ENCODE assay signal across 25 cellular contexts in the genomic region with DNA sequence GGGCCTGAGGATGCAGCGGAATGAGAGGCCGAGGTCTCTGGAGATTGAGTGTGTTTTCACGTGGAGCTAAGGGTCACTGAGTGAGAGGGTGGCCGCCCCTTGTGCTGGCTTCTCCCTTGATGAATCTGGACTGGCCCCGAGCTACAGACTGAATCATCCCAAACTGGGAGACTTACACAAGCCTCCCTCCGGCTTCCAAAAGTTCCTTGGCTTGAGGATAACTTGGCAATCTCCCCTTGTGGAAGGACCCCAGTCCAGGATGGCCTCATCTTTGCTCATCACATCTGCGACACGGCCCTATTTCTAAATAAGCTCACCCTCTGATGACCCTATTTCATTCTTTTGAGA.
"Had no signal": no experiment of that assay in that cellular context is flagged by ENCODE, and none has a peak within 500 bp of the region (broad histone marks: within the 10 kb centered on the region; RNA-seq: fewer than 3 reads in every experiment).

No MANE protein-coding gene starts in this region.

- H3K36me3 ChIP-seq: heart right ventricle, thoracic aorta, vagina had no signal

- H3K27me3 ChIP-seq: vagina had no signal

- H3K36me3 Mint-ChIP-seq: type B pancreatic cell had no signal

- H3K9me3 ChIP-seq: heart right ventricle, thoracic aorta, vagina had no signal

- H3K27ac Mint-ChIP-seq: activated naive CD8-positive, alpha-beta T cell treated with anti-CD3 and anti-CD28 coated beads, Interleukin-2, amount 10 ng/mL, durations not matched to agents 7 days and 5 days; activated T-helper 1 cell treated with anti-CD3 and anti-CD28 coated beads, Interleukin-12 subunit alpha, Interleukin-12 subunit beta, Interleukin-2, Interleukin-4 antibody, amounts not matched to agents 30 ng/mL and 10 ng/mL and 1 ng/mL, durations not matched to agents 14 hours and 24 hours and 36 hours; endodermal cell; type B pancreatic cell had no signal

- H3K27me3 Mint-ChIP-seq: activated naive CD8-positive, alpha-beta T cell treated with anti-CD3 and anti-CD28 coated beads, Interleukin-2, amount 10 ng/mL, durations not matched to agents 7 days and 5 days; memory B cell had no signal

- H3K27ac ChIP-seq: coronary artery, epithelial cell of prostate, heart right ventricle, thoracic aorta, vagina had no signal

- H3K9me3 Mint-ChIP-seq: activated naive CD8-positive, alpha-beta T cell treated with anti-CD3 and anti-CD28 coated beads, Interleukin-2, amount 10 ng/mL, durations not matched to agents 7 days and 5 days; activated T-helper 1 cell treated with anti-CD3 and anti-CD28 coated beads, Interleukin-12 subunit alpha, Interleukin-12 subunit beta, Interleukin-2, Interleukin-4 antibody, amounts not matched to agents 30 ng/mL and 10 ng/mL and 1 ng/mL, durations not matched to agents 14 hours and 24 hours and 36 hours; memory B cell; type B pancreatic cell had no signal

- ATAC-seq: left cardiac atrium, sciatic nerve had no signal

- DNase-seq: activated CD4-positive, alpha-beta T cell treated with anti-CD3 and anti-CD28 coated beads for 4 hours; activated CD4-positive, alpha-beta T cell treated with anti-CD3 and anti-CD28 coated beads, Interleukin-2, amount 50 U/mL, for 48 hours; activated CD4-positive, CD25-positive, alpha-beta regulatory T cell; activated gamma-delta T cell; activated naive CD8-positive, alpha-beta T cell treated with anti-CD3 and anti-CD28 coated beads, Interleukin-2, amount 10 ng/mL, durations not matched to agents 7 days and 5 days; amniotic stem cell; cerebellar nuclear complex; endodermal cell; heart right ventricle; islet precursor cell; left cardiac atrium; occipital lobe; small intestine; stimulated activated CD4-positive, alpha-beta T cell treated with anti-CD3 and anti-CD28 coated beads, Interleukin-15, amount 100 ng/mL, for 24 hours; stimulated activated naive CD4-positive, alpha-beta T cell treated with Interleukin-2 at 50 U/mL for 16 hours; T-helper 1 cell; T1000 had no signal

- H3K4me3 ChIP-seq: coronary artery, heart right ventricle, thoracic aorta, vagina had no signal

- H3K4me3 Mint-ChIP-seq: activated naive CD8-positive, alpha-beta T cell treated with anti-CD3 and anti-CD28 coated beads, Interleukin-2, amount 10 ng/mL, durations not matched to agents 7 days and 5 days; activated T-helper 1 cell treated with anti-CD3 and anti-CD28 coated beads, Interleukin-12 subunit alpha, Interleukin-12 subunit beta, Interleukin-2, Interleukin-4 antibody, amounts not matched to agents 30 ng/mL and 10 ng/mL and 1 ng/mL, durations not matched to agents 14 hours and 24 hours and 36 hours; endodermal cell; memory B cell; type B pancreatic cell had no signal
